40 cellular contexts compared by ENCODE assay signal in the genomic region with DNA sequence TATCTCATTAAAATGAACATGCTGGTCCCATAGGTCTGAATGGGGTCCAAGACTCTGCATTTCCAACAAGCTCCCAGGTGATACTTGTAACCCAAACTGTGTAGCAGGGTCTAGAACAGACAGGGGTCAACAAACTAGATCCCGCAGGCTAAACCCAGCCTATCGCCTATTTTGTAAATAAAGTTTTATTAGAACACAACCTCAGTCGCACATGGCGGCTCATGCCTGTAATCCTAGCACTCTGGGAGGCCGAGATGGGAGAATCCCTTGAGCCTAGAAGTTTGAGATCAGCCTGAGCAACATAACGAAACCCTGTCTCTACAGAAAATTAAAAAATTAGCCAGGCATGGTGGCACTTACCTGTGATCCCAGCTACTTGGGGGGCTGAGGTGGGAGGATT.
"Had no signal": no experiment of that assay in that cellular context is flagged by ENCODE, and none has a peak within 500 bp of the region (broad histone marks: within the 10 kb centered on the region; RNA-seq: fewer than 3 reads in every experiment).

No MANE protein-coding gene starts in this region.

- ATAC-seq: activated naive CD4-positive, alpha-beta T cell treated with anti-CD3 and anti-CD28 coated beads, Interleukin-2, amount 50 U/mL, for 72 hours; activated naive CD8-positive, alpha-beta T cell treated with anti-CD3 and anti-CD28 coated beads, Interleukin-2, amount 50 U/mL, for 24 hours; activated T-cell treated with anti-CD3 and anti-CD28 coated beads, Interleukin-2, amount 50 U/mL, for 4 hours; activated T-cell treated with anti-CD3 and anti-CD28 coated beads, Interleukin-2, amount 50 U/mL, for 72 hours; activated T-helper 17 cell treated with anti-CD3 and anti-CD28 coated beads, Interleukin-2, amount 50 U/mL, for 72 hours; body of pancreas had no signal

- H3K4me1 Mint-ChIP-seq: activated naive CD4-positive, alpha-beta T cell treated with anti-CD3 and anti-CD28 coated beads, Interleukin-2, amount 10 ng/mL, durations not matched to agents 7 days and 5 days; activated naive CD4-positive, alpha-beta T cell treated with anti-CD3 and anti-CD28 coated beads, Interleukin-2, amount 50 U/mL, for 24 hours; activated naive CD8-positive, alpha-beta T cell treated with anti-CD3 and anti-CD28 coated beads for 36 hours; activated naive CD8-positive, alpha-beta T cell treated with anti-CD3 and anti-CD28 coated beads, Interleukin-2, amount 10 ng/mL, durations not matched to agents 7 days and 5 days; activated naive CD8-positive, alpha-beta T cell treated with anti-CD3 and anti-CD28 coated beads, Interleukin-2, amount 50 U/mL, for 24 hours; activated T-helper 17 cell treated with anti-CD3 and anti-CD28 coated beads, Interleukin-2, amount 50 U/mL, for 72 hours; central memory CD8-positive, alpha-beta T cell had no signal

- H3K27ac Mint-ChIP-seq: activated naive CD4-positive, alpha-beta T cell treated with anti-CD3 and anti-CD28 coated beads for 36 hours; activated naive CD4-positive, alpha-beta T cell treated with anti-CD3 and anti-CD28 coated beads, Interleukin-2, amount 10 ng/mL, durations not matched to agents 7 days and 5 days; activated naive CD4-positive, alpha-beta T cell treated with anti-CD3 and anti-CD28 coated beads, Interleukin-2, amount 50 U/mL, for 24 hours; activated naive CD4-positive, alpha-beta T cell treated with anti-CD3 and anti-CD28 coated beads, Interleukin-2, amount 50 U/mL, for 72 hours; activated naive CD8-positive, alpha-beta T cell; activated naive CD8-positive, alpha-beta T cell treated with anti-CD3 and anti-CD28 coated beads for 36 hours; activated naive CD8-positive, alpha-beta T cell treated with anti-CD3 and anti-CD28 coated beads, Interleukin-2, amount 10 ng/mL, durations not matched to agents 7 days and 5 days; activated naive CD8-positive, alpha-beta T cell treated with anti-CD3 and anti-CD28 coated beads, Interleukin-2, amount 50 U/mL, for 24 hours; activated T-cell treated with anti-CD3 and anti-CD28 coated beads, Interleukin-2, amount 50 U/mL, for 24 hours; activated T-cell treated with anti-CD3 and anti-CD28 coated beads, Interleukin-2, amount 50 U/mL, for 72 hours; activated T-helper 1 cell treated with anti-CD3 and anti-CD28 coated beads, Interleukin-12 subunit alpha, Interleukin-12 subunit beta, Interleukin-2, Interleukin-4 antibody, amounts not matched to agents 30 ng/mL and 10 ng/mL and 1 ng/mL, durations not matched to agents 14 hours and 24 hours and 36 hours; activated T-helper 17 cell treated with anti-CD3 and anti-CD28 coated beads, Interleukin-2, amount 50 U/mL, for 72 hours; activated T-helper 2 cell treated with anti-CD3 and anti-CD28 coated beads, Interferon-gamma antibody, Interleukin-2, Interleukin-4, amounts not matched to agents 10 μg/mL and 5 μg/mL and 100 μg/mL, durations not matched to agents 14 hours and 24 hours and 36 hours; brain had no signal

- H3K4me3 Mint-ChIP-seq: activated naive CD4-positive, alpha-beta T cell treated with anti-CD3 and anti-CD28 coated beads for 36 hours; activated naive CD4-positive, alpha-beta T cell treated with anti-CD3 and anti-CD28 coated beads, Interleukin-2, amount 10 ng/mL, durations not matched to agents 7 days and 5 days; activated naive CD4-positive, alpha-beta T cell treated with anti-CD3 and anti-CD28 coated beads, Interleukin-2, amount 50 U/mL, for 24 hours; activated naive CD8-positive, alpha-beta T cell; activated naive CD8-positive, alpha-beta T cell treated with anti-CD3 and anti-CD28 coated beads for 36 hours; activated naive CD8-positive, alpha-beta T cell treated with anti-CD3 and anti-CD28 coated beads, Interleukin-2, amount 10 ng/mL, durations not matched to agents 7 days and 5 days; activated naive CD8-positive, alpha-beta T cell treated with anti-CD3 and anti-CD28 coated beads, Interleukin-2, amount 50 U/mL, for 24 hours; activated T-cell treated with anti-CD3 and anti-CD28 coated beads, Interleukin-2, amount 50 U/mL, for 24 hours; activated T-cell treated with anti-CD3 and anti-CD28 coated beads, Interleukin-2, amount 50 U/mL, for 4 hours; activated T-cell treated with anti-CD3 and anti-CD28 coated beads, Interleukin-2, amount 50 U/mL, for 72 hours; activated T-helper 1 cell treated with anti-CD3 and anti-CD28 coated beads, Interleukin-12 subunit alpha, Interleukin-12 subunit beta, Interleukin-2, Interleukin-4 antibody, amounts not matched to agents 30 ng/mL and 10 ng/mL and 1 ng/mL, durations not matched to agents 14 hours and 24 hours and 36 hours; activated T-helper 17 cell treated with anti-CD3 and anti-CD28 coated beads, Interleukin-2, amount 50 U/mL, for 72 hours; brain; central memory CD8-positive, alpha-beta T cell had no signal

- H3K9me3 Mint-ChIP-seq: activated naive CD4-positive, alpha-beta T cell treated with anti-CD3 and anti-CD28 coated beads for 36 hours; activated naive CD4-positive, alpha-beta T cell treated with anti-CD3 and anti-CD28 coated beads, Interleukin-2, amount 10 ng/mL, durations not matched to agents 7 days and 5 days; activated naive CD4-positive, alpha-beta T cell treated with anti-CD3 and anti-CD28 coated beads, Interleukin-2, amount 50 U/mL, for 24 hours; activated naive CD4-positive, alpha-beta T cell treated with anti-CD3 and anti-CD28 coated beads, Interleukin-2, amount 50 U/mL, for 72 hours; activated naive CD8-positive, alpha-beta T cell treated with anti-CD3 and anti-CD28 coated beads for 36 hours; activated naive CD8-positive, alpha-beta T cell treated with anti-CD3 and anti-CD28 coated beads, Interleukin-2, amount 10 ng/mL, durations not matched to agents 7 days and 5 days; activated naive CD8-positive, alpha-beta T cell treated with anti-CD3 and anti-CD28 coated beads, Interleukin-2, amount 50 U/mL, for 24 hours; activated T-cell treated with anti-CD3 and anti-CD28 coated beads, Interleukin-2, amount 50 U/mL, for 24 hours; activated T-cell treated with anti-CD3 and anti-CD28 coated beads, Interleukin-2, amount 50 U/mL, for 4 hours; activated T-cell treated with anti-CD3 and anti-CD28 coated beads, Interleukin-2, amount 50 U/mL, for 72 hours; activated T-helper 1 cell treated with anti-CD3 and anti-CD28 coated beads, Interleukin-12 subunit alpha, Interleukin-12 subunit beta, Interleukin-2, Interleukin-4 antibody, amounts not matched to agents 30 ng/mL and 10 ng/mL and 1 ng/mL, durations not matched to agents 14 hours and 24 hours and 36 hours; activated T-helper 2 cell treated with anti-CD3 and anti-CD28 coated beads, Interferon-gamma antibody, Interleukin-2, Interleukin-4, amounts not matched to agents 10 μg/mL and 5 μg/mL and 100 μg/mL, durations not matched to agents 14 hours and 24 hours and 36 hours; central memory CD8-positive, alpha-beta T cell had no signal

- H3K36me3 ChIP-seq: adrenal gland, ascending aorta, brain microvascular endothelial cell, breast epithelium, cardiac muscle cell had no signal

- DNase-seq: activated effector memory CD4-positive, alpha-beta T cell treated with anti-CD3 and anti-CD28 coated beads, Interleukin-2, amount 50 U/mL, for 16 hours; activated effector memory CD4-positive, alpha-beta T cell treated with Interleukin-2 at 50 U/mL for 16 hours; activated gamma-delta T cell; activated gamma-delta T cell treated with Interleukin-2 at 50 U/mL for 16 hours; activated naive CD4-positive, alpha-beta T cell; activated naive CD4-positive, alpha-beta T cell treated with anti-CD3 and anti-CD28 coated beads for 36 hours; activated naive CD4-positive, alpha-beta T cell treated with anti-CD3 and anti-CD28 coated beads, Interleukin-2, amount 10 ng/mL, durations not matched to agents 7 days and 5 days; activated naive CD4-positive, alpha-beta T cell treated with anti-CD3 and anti-CD28 coated beads, Interleukin-2, amount 50 U/mL, for 16 hours; activated naive CD4-positive, alpha-beta T cell treated with Interleukin-2 at 50 U/mL for 16 hours; activated naive CD8-positive, alpha-beta T cell treated with anti-CD3 and anti-CD28 coated beads for 36 hours; activated naive CD8-positive, alpha-beta T cell treated with anti-CD3 and anti-CD28 coated beads, Interleukin-2, amount 10 ng/mL, durations not matched to agents 7 days and 5 days; activated naive CD8-positive, alpha-beta T cell treated with anti-CD3 and anti-CD28 coated beads, Interleukin-2, amount 50 U/mL, for 24 hours; activated T-cell treated with anti-CD3 and anti-CD28 coated beads, Interleukin-2, amount 50 U/mL, for 1 hour; activated T-cell treated with anti-CD3 and anti-CD28 coated beads, Interleukin-2, amount 50 U/mL, for 24 hours; activated T-cell treated with anti-CD3 and anti-CD28 coated beads, Interleukin-2, amount 50 U/mL, for 4 hours; activated T-cell treated with anti-CD3 and anti-CD28 coated beads, Interleukin-2, amount 50 U/mL, for 48 hours; activated T-cell treated with anti-CD3 and anti-CD28 coated beads, Interleukin-2, amount 50 U/mL, for 72 hours; adrenal gland; amniotic stem cell; amygdala; anterior cingulate cortex; aorta; body of pancreas; brain microvascular endothelial cell; caudate nucleus; central memory CD4-positive, alpha-beta T cell; cerebellar nuclear complex had no signal

- H3K27me3 ChIP-seq: ascending aorta, body of pancreas, brain microvascular endothelial cell had no signal

- H3K36me3 Mint-ChIP-seq: activated naive CD4-positive, alpha-beta T cell treated with anti-CD3 and anti-CD28 coated beads, Interleukin-2, amount 50 U/mL, for 24 hours; activated naive CD4-positive, alpha-beta T cell treated with anti-CD3 and anti-CD28 coated beads, Interleukin-2, amount 50 U/mL, for 72 hours; activated naive CD8-positive, alpha-beta T cell; activated naive CD8-positive, alpha-beta T cell treated with anti-CD3 and anti-CD28 coated beads for 36 hours; activated naive CD8-positive, alpha-beta T cell treated with anti-CD3 and anti-CD28 coated beads, Interleukin-2, amount 10 ng/mL, durations not matched to agents 7 days and 5 days; brain had no signal

- H3K27ac ChIP-seq: adrenal gland, ascending aorta, body of pancreas, brain microvascular endothelial cell, breast epithelium, cardiac muscle cell had no signal

- H3K9me3 ChIP-seq: adrenal gland, ascending aorta, body of pancreas had no signal

- H3K4me1 ChIP-seq: adrenal gland, ascending aorta, breast epithelium had no signal

- H3K27me3 Mint-ChIP-seq: activated naive CD4-positive, alpha-beta T cell treated with anti-CD3 and anti-CD28 coated beads, Interleukin-2, amount 10 ng/mL, durations not matched to agents 7 days and 5 days; activated naive CD4-positive, alpha-beta T cell treated with anti-CD3 and anti-CD28 coated beads, Interleukin-2, amount 50 U/mL, for 24 hours; activated naive CD8-positive, alpha-beta T cell; brain had no signal

- FAIRE-seq: astrocyte, bronchial epithelial cell had no signal

- H3K4me3 ChIP-seq: adrenal gland, ascending aorta, body of pancreas, breast epithelium, cardiac muscle cell had no signal
